Comparison of ENCODE assay signal across 8 cellular contexts in the genomic region with DNA sequence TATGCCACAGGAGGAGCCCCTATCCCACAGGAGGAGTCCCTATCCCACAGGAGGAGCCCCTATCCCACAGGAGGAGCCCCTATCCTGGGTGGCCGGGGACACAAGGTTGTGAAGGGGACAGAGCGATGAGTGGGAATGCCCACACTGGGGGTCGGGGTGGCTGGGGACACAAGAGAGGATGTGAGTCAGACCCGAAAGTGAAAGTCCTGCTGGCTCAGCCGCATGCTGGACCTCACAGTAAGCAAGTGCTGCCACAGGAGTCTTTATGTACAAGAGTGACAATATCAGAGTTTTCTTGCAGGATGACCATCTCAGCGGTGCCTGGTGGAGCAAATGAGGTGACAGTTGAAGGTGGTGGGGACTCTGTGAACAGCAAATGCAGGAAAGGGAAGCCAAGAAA.
DNase-seq lines count a peak whose midpoint lies in the region; ATAC-seq and TF ChIP-seq lines count a peak whose summit lies in the region.

No MANE protein-coding gene starts in this region.

- H3K27me3 ChIP-seq in dorsolateral prefrontal cortex = no peaks in the 10 kb centered on the region

- intact Hi-C loops in dorsolateral prefrontal cortex (cut with DNase I) = no loop called here

- peaks cover 0 to 14% (median 9%) of the 10 kb centered on the region in 3 donors for H3K4me1 Mint-ChIP-seq in naive B cell

- H3K27ac Mint-ChIP-seq in naive B cell = peak overlapping the region in 1 of 6 donors; percentile 64

- H3K36me3 Mint-ChIP-seq in naive B cell = no peaks in the 10 kb centered on the region

- ATAC-seq in GM19324 (IDR thresholded peaks at IDR 0.05; ENCODE audit: low FRiP score, unreplicated experiment) (peak; percentile 66), HG03460 (IDR thresholded peaks at IDR 0.05; ENCODE audit: unreplicated experiment) (peak; percentile 79), naive B cell (ENCODE audit: low read depth in 2 of 2) (peak in 1 of 2 donors; percentile 56)

- H3K27ac ChIP-seq in dorsolateral prefrontal cortex = no peak overlapping the region

- H3K27me3 Mint-ChIP-seq in naive B cell = peaks cover 4 to 25% (median 10%) of the 10 kb centered on the region in 3 donors

- H3K4me3 ChIP-seq in dorsolateral prefrontal cortex = peak overlapping the region in 15 of 59 donors; percentile 2 to 42 (median 15)

- H3K4me3 Mint-ChIP-seq in naive B cell = peak overlapping the region in 7 of 8 donors; percentile 38 to 82 (median 66)

- TF ChIP-seq CTCF in dorsolateral prefrontal cortex (IDR thresholded peaks at IDR 0.05 in 54 of 56, conservative IDR thresholded peaks at IDR 0.05 in 2 of 56; ENCODE audit: low read depth in 1 of 56, partially characterized antibody in 56 of 56) = no peak

- H3K9me3 Mint-ChIP-seq in naive B cell = no peaks in the 10 kb centered on the region

- peak; percentile 12 for DNase-seq in CD1c-positive myeloid dendritic cell (ENCODE audit: extremely low spot score)
- peak; percentile 31 for DNase-seq in activated gamma-delta T cell treated with anti-CD3 and anti-CD28 coated beads, Interleukin-2, amount 50 U/mL, for 16 hours (ENCODE audit: low read depth)
- no peak for DNase-seq in naive B cell
- DNase-seq in NCI-H1417 (lab: John Stamatoyannopoulos, UW) = no peak
- DNase-seq in dorsolateral prefrontal cortex = no peak
- DNase-seq in COLO829 (ENCODE audit: low spot score) = no peak

Comparison
In these comparisons a context has a peak if more than half of its experiments do, and no peak if none do; other contexts are left out.
1. DNase-seq: peak in CD1c-positive myeloid dendritic cell (single experiment) and activated gamma-delta T cell treated with anti-CD3 and anti-CD28 coated beads, Interleukin-2, amount 50 U/mL, for 16 hours (single experiment); none in naive B cell (single experiment), NCI-H1417 (0 of 3), dorsolateral prefrontal cortex (0 of 10) and COLO829 (single experiment).